1 cellular context compared by ENCODE assay signal in genomic region chr4:173448919-173449641, GRCh38.
TF ChIP-seq lines count a peak whose summit lies in the region.

No MANE protein-coding gene starts in this region.

TF ChIP-seq in HepG2, 621 proteins besides CTCF, POLR2A, EP300 and RAD21 (continued from another document):
- no peak for TF ChIP-seq SIN3B (IDR thresholded peaks at IDR 0.05; ENCODE audit: low read length)
- no peak for TF ChIP-seq ZNF205 (CRISPR knock-in tag; IDR thresholded peaks at IDR 0.05)
- TF ChIP-seq MED8 (CRISPR knock-in tag; IDR thresholded peaks at IDR 0.05; ENCODE audit: insufficient replicate concordance) = no peak
- TF ChIP-seq FOXA1 (IDR thresholded peaks at IDR 0.05) = no peak
- TF ChIP-seq FOXA1 (CRISPR knock-in tag; IDR thresholded peaks at IDR 0.05) = no peak
- TF ChIP-seq ZNF18 (CRISPR knock-in tag; IDR thresholded peaks at IDR 0.05; ENCODE audit: insufficient replicate concordance) = no peak
